Comparison of ENCODE assay signal across 1 cellular context in the genomic region with DNA sequence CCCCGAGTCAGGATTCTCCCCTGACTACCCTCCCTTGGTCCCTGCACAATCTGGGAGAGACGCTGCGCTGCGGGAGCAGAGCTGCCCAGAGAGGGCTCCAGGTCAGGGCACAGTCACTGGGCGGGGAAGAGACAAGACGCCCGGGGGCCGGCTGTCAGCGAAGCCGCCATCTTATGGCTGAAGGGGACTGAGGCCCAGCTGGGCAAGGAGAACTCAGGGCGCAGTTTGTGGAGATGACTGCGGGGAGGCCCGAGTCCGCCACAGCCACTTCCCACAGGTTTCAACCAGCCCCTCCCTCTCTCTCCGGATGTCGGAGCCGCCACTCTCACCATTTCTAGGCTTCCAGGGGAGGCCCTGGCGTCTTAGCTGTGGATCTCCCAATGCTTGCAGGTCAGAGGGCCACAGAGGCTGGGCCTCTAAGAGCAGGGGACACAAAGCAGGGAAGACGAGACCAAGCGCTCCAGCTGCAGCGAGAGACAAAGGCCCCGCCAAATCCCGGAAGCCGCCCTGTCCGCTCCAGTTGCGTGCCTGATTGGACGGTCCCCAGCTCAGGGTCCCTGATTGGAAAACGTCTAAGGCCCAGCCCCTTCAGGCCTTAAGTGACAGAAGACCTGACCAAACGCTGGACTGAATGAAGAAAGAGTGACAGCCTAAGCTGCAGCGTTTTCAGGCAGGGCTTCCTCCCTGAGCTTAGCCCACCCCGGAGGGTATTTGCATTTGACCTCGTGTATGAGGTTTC.
TF ChIP-seq lines count a peak whose summit lies in the region.

A gene (minus strand): TSS at position 484 of the 739 bp plus-strand sequence. CDS start 152 bp downstream, at position 332.

TF ChIP-seq in HepG2, 621 proteins besides CTCF, POLR2A, EP300 and RAD21 (continued from another document and continues in another):
- TF ChIP-seq, protein P1, sequence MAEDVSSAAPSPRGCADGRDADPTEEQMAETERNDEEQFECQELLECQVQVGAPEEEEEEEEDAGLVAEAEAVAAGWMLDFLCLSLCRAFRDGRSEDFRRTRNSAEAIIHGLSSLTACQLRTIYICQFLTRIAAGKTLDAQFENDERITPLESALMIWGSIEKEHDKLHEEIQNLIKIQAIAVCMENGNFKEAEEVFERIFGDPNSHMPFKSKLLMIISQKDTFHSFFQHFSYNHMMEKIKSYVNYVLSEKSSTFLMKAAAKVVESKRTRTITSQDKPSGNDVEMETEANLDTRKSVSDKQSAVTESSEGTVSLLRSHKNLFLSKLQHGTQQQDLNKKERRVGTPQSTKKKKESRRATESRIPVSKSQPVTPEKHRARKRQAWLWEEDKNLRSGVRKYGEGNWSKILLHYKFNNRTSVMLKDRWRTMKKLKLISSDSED (CRISPR knock-in tag; IDR thresholded peaks at IDR 0.05), result no peak
- TF ChIP-seq TBP (CRISPR knock-in tag; IDR thresholded peaks at IDR 0.05) (no peak), DR1 (CRISPR knock-in tag; IDR thresholded peaks at IDR 0.05) (no peak), KLF6 (CRISPR knock-in tag; IDR thresholded peaks at IDR 0.05) (no peak), ZNF282 (IDR thresholded peaks at IDR 0.05; ENCODE audit: partially characterized antibody) (no peak), BORCS8-MEF2B (CRISPR knock-in tag; IDR thresholded peaks at IDR 0.05) (peak; percentile 66; the same call in 1 of the 2 replicates), ATRX (CRISPR knock-in tag; IDR thresholded peaks at IDR 0.05; ENCODE audit: borderline replicate concordance) (no peak), CREM (IDR thresholded peaks at IDR 0.05) (peak; percentile 70), CREM (CRISPR knock-in tag; IDR thresholded peaks at IDR 0.05) (no peak), ZNF563 (CRISPR knock-in tag; IDR thresholded peaks at IDR 0.05) (no peak; the same call in 1 of the 2 replicates), ZKSCAN5 (CRISPR knock-in tag; IDR thresholded peaks at IDR 0.05) (no peak), FOXK1 (CRISPR knock-in tag; IDR thresholded peaks at IDR 0.05; ENCODE audit: borderline replicate concordance, low read depth) (no peak), REPIN1 (CRISPR knock-in tag; IDR thresholded peaks at IDR 0.05; ENCODE audit: borderline replicate concordance, low read depth) (peak; percentile 57; the same call in 1 of the 2 replicates), ZSCAN25 (CRISPR knock-in tag; IDR thresholded peaks at IDR 0.05) (no peak), NCOR1 (IDR thresholded peaks at IDR 0.05; ENCODE audit: borderline replicate concordance, low read length) (no peak), MAZ (IDR thresholded peaks at IDR 0.05; ENCODE audit: borderline replicate concordance, low read depth, low read length) (no peak), MAZ (CRISPR knock-in tag; IDR thresholded peaks at IDR 0.05; ENCODE audit: low read depth) (no peak), SAP130 (CRISPR knock-in tag; IDR thresholded peaks at IDR 0.05; ENCODE audit: low read depth) (peak; percentile 93), NR3C1 (CRISPR knock-in tag; IDR thresholded peaks at IDR 0.05) (no peak), RFXANK (CRISPR knock-in tag; IDR thresholded peaks at IDR 0.05) (no peak), IRF2 (CRISPR knock-in tag; IDR thresholded peaks at IDR 0.05) (0 out of 2 replicates have a peak, but pooled peaks have one; percentile 11), KLF16 (CRISPR knock-in tag; IDR thresholded peaks at IDR 0.05) (peak in 1 of 2 experiments; percentile 22; a peak in 1 of 4 replicates), KLF11 (CRISPR knock-in tag; IDR thresholded peaks at IDR 0.05) (no peak), PHF8 (CRISPR knock-in tag; IDR thresholded peaks at IDR 0.05) (peak; percentile 78), TEAD3 (CRISPR knock-in tag; optimal IDR thresholded peaks at IDR 0.05; ENCODE audit: borderline replicate concordance) (no peak), ZNF124 (CRISPR knock-in tag; IDR thresholded peaks at IDR 0.05) (no peak), MATR3 (CRISPR knock-in tag; IDR thresholded peaks at IDR 0.05) (no peak), ZNF83 (CRISPR knock-in tag; IDR thresholded peaks at IDR 0.05; ENCODE audit: borderline replicate concordance) (no peak), ZNF354B (CRISPR knock-in tag; IDR thresholded peaks at IDR 0.05) (no peak), GATA4 (IDR thresholded peaks at IDR 0.05; ENCODE audit: borderline replicate concordance, low read depth) (no peak), PAWR (CRISPR knock-in tag; IDR thresholded peaks at IDR 0.05; ENCODE audit: borderline replicate concordance) (no peak), ZNF382 (CRISPR knock-in tag; IDR thresholded peaks at IDR 0.05; ENCODE audit: borderline replicate concordance) (no peak)
- TF ChIP-seq, protein P2, sequence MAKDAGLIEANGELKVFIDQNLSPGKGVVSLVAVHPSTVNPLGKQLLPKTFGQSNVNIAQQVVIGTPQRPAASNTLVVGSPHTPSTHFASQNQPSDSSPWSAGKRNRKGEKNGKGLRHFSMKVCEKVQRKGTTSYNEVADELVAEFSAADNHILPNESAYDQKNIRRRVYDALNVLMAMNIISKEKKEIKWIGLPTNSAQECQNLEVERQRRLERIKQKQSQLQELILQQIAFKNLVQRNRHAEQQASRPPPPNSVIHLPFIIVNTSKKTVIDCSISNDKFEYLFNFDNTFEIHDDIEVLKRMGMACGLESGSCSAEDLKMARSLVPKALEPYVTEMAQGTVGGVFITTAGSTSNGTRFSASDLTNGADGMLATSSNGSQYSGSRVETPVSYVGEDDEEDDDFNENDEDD (CRISPR knock-in tag; IDR thresholded peaks at IDR 0.05; ENCODE audit: borderline replicate concordance), result peak; percentile 96
- TF ChIP-seq, protein P3, sequence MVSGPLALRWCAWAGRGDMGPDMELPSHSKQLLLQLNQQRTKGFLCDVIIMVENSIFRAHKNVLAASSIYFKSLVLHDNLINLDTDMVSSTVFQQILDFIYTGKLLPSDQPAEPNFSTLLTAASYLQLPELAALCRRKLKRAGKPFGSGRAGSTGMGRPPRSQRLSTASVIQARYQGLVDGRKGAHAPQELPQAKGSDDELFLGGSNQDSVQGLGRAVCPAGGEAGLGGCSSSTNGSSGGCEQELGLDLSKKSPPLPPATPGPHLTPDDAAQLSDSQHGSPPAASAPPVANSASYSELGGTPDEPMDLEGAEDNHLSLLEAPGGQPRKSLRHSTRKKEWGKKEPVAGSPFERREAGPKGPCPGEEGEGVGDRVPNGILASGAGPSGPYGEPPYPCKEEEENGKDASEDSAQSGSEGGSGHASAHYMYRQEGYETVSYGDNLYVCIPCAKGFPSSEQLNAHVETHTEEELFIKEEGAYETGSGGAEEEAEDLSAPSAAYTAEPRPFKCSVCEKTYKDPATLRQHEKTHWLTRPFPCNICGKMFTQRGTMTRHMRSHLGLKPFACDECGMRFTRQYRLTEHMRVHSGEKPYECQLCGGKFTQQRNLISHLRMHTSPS (CRISPR knock-in tag; IDR thresholded peaks at IDR 0.05; ENCODE audit: low read depth), result no peak
- TF ChIP-seq, protein P4, sequence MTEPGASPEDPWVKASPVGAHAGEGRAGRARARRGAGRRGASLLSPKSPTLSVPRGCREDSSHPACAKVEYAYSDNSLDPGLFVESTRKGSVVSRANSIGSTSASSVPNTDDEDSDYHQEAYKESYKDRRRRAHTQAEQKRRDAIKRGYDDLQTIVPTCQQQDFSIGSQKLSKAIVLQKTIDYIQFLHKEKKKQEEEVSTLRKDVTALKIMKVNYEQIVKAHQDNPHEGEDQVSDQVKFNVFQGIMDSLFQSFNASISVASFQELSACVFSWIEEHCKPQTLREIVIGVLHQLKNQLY (CRISPR knock-in tag; IDR thresholded peaks at IDR 0.05), result no peak
- TF ChIP-seq, protein P5, sequence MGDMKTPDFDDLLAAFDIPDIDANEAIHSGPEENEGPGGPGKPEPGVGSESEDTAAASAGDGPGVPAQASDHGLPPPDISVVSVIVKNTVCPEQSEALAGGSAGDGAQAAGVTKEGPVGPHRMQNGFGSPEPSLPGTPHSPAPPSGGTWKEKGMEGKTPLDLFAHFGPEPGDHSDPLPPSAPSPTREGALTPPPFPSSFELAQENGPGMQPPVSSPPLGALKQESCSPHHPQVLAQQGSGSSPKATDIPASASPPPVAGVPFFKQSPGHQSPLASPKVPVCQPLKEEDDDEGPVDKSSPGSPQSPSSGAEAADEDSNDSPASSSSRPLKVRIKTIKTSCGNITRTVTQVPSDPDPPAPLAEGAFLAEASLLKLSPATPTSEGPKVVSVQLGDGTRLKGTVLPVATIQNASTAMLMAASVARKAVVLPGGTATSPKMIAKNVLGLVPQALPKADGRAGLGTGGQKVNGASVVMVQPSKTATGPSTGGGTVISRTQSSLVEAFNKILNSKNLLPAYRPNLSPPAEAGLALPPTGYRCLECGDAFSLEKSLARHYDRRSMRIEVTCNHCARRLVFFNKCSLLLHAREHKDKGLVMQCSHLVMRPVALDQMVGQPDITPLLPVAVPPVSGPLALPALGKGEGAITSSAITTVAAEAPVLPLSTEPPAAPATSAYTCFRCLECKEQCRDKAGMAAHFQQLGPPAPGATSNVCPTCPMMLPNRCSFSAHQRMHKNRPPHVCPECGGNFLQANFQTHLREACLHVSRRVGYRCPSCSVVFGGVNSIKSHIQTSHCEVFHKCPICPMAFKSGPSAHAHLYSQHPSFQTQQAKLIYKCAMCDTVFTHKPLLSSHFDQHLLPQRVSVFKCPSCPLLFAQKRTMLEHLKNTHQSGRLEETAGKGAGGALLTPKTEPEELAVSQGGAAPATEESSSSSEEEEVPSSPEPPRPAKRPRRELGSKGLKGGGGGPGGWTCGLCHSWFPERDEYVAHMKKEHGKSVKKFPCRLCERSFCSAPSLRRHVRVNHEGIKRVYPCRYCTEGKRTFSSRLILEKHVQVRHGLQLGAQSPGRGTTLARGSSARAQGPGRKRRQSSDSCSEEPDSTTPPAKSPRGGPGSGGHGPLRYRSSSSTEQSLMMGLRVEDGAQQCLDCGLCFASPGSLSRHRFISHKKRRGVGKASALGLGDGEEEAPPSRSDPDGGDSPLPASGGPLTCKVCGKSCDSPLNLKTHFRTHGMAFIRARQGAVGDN (CRISPR knock-in tag; IDR thresholded peaks at IDR 0.05), result peak; percentile 75
- TF ChIP-seq, protein P6, sequence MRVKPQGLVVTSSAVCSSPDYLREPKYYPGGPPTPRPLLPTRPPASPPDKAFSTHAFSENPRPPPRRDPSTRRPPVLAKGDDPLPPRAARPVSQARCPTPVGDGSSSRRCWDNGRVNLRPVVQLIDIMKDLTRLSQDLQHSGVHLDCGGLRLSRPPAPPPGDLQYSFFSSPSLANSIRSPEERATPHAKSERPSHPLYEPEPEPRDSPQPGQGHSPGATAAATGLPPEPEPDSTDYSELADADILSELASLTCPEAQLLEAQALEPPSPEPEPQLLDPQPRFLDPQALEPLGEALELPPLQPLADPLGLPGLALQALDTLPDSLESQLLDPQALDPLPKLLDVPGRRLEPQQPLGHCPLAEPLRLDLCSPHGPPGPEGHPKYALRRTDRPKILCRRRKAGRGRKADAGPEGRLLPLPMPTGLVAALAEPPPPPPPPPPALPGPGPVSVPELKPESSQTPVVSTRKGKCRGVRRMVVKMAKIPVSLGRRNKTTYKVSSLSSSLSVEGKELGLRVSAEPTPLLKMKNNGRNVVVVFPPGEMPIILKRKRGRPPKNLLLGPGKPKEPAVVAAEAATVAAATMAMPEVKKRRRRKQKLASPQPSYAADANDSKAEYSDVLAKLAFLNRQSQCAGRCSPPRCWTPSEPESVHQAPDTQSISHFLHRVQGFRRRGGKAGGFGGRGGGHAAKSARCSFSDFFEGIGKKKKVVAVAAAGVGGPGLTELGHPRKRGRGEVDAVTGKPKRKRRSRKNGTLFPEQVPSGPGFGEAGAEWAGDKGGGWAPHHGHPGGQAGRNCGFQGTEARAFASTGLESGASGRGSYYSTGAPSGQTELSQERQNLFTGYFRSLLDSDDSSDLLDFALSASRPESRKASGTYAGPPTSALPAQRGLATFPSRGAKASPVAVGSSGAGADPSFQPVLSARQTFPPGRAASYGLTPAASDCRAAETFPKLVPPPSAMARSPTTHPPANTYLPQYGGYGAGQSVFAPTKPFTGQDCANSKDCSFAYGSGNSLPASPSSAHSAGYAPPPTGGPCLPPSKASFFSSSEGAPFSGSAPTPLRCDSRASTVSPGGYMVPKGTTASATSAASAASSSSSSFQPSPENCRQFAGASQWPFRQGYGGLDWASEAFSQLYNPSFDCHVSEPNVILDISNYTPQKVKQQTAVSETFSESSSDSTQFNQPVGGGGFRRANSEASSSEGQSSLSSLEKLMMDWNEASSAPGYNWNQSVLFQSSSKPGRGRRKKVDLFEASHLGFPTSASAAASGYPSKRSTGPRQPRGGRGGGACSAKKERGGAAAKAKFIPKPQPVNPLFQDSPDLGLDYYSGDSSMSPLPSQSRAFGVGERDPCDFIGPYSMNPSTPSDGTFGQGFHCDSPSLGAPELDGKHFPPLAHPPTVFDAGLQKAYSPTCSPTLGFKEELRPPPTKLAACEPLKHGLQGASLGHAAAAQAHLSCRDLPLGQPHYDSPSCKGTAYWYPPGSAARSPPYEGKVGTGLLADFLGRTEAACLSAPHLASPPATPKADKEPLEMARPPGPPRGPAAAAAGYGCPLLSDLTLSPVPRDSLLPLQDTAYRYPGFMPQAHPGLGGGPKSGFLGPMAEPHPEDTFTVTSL (CRISPR knock-in tag; IDR thresholded peaks at IDR 0.05; ENCODE audit: borderline replicate concordance), result no peak
- TF ChIP-seq, protein P7, sequence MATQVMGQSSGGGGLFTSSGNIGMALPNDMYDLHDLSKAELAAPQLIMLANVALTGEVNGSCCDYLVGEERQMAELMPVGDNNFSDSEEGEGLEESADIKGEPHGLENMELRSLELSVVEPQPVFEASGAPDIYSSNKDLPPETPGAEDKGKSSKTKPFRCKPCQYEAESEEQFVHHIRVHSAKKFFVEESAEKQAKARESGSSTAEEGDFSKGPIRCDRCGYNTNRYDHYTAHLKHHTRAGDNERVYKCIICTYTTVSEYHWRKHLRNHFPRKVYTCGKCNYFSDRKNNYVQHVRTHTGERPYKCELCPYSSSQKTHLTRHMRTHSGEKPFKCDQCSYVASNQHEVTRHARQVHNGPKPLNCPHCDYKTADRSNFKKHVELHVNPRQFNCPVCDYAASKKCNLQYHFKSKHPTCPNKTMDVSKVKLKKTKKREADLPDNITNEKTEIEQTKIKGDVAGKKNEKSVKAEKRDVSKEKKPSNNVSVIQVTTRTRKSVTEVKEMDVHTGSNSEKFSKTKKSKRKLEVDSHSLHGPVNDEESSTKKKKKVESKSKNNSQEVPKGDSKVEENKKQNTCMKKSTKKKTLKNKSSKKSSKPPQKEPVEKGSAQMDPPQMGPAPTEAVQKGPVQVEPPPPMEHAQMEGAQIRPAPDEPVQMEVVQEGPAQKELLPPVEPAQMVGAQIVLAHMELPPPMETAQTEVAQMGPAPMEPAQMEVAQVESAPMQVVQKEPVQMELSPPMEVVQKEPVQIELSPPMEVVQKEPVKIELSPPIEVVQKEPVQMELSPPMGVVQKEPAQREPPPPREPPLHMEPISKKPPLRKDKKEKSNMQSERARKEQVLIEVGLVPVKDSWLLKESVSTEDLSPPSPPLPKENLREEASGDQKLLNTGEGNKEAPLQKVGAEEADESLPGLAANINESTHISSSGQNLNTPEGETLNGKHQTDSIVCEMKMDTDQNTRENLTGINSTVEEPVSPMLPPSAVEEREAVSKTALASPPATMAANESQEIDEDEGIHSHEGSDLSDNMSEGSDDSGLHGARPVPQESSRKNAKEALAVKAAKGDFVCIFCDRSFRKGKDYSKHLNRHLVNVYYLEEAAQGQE (IDR thresholded peaks at IDR 0.05; ENCODE audit: borderline replicate concordance in 1 of 2, low read depth in 1 of 2, low read length in 2 of 2), result no peak
- TF ChIP-seq, protein P8, sequence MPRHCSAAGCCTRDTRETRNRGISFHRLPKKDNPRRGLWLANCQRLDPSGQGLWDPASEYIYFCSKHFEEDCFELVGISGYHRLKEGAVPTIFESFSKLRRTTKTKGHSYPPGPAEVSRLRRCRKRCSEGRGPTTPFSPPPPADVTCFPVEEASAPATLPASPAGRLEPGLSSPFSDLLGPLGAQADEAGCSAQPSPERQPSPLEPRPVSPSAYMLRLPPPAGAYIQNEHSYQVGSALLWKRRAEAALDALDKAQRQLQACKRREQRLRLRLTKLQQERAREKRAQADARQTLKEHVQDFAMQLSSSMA (CRISPR knock-in tag; IDR thresholded peaks at IDR 0.05), result no peak
- TF ChIP-seq, protein P9, sequence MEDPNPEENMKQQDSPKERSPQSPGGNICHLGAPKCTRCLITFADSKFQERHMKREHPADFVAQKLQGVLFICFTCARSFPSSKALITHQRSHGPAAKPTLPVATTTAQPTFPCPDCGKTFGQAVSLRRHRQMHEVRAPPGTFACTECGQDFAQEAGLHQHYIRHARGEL (CRISPR knock-in tag; IDR thresholded peaks at IDR 0.05), result no peak
